23 cellular contexts compared by ENCODE assay signal in genomic region chr12:3727354-3727753, GRCh38. TPM values are rescaled to one million over a fixed set of nuclear protein-coding genes. Genes with fewer than 3 reads are reported as not detected.
DNase-seq lines count a peak whose midpoint lies in the region; ATAC-seq and TF ChIP-seq lines count a peak whose summit lies in the region.
"Had no signal": no experiment of that assay in that cellular context is flagged by ENCODE, and none has a peak within 500 bp of the region (broad histone marks: within the 10 kb centered on the region; RNA-seq: fewer than 3 reads in every experiment).

No MANE protein-coding gene starts in this region.

- in situ Hi-C loops in GM13976 (cut with MboI; ENCODE audit: low sequenced_read_pairs, unreplicated experiment): no loop called here

- no peak for DNase-seq in activated naive CD8-positive, alpha-beta T cell treated with anti-CD3 and anti-CD28 coated beads, Interleukin-2, amount 10 ng/mL, durations not matched to agents 7 days and 5 days
- DNase-seq in activated naive CD8-positive, alpha-beta T cell treated with anti-CD3 and anti-CD28 coated beads for 36 hours: no peak
- DNase-seq in choroid plexus epithelial cell (ENCODE audit: low read depth) (peak; percentile 43), activated gamma-delta T cell treated with Interleukin-2 at 50 U/mL for 16 hours (no peak), GM13976 (ENCODE audit: low spot score) (no peak)
- DNase-seq: activated T-cell treated with anti-CD3 and anti-CD28 coated beads, Interleukin-2, amount 50 U/mL, for 4 hours; DMS53; NCI-H146; NCI-H510A treated with DMSO at 0.1 percent for 48 hours; pancreas; right cardiac atrium; substantia nigra; uterus had no signal

- no peak for ATAC-seq in activated naive CD8-positive, alpha-beta T cell treated with anti-CD3 and anti-CD28 coated beads, Interleukin-2, amount 10 ng/mL, durations not matched to agents 7 days and 5 days (ENCODE audit: low read depth)
- no peak for ATAC-seq in GM18511 (IDR thresholded peaks at IDR 0.05; ENCODE audit: unreplicated experiment)
- ATAC-seq: GM23338, HepG2, left lobe of liver had no signal

- no peak overlapping the region for H3K4me3 ChIP-seq in choroid plexus epithelial cell (ENCODE audit: low read depth, low read length)
- H3K4me3 ChIP-seq: GM23338, pancreas, SJSA1, uterus had no signal

- H3K9me3 ChIP-seq in KOPT-K1 (ENCODE audit: insufficient read depth, low read length, poor library complexity, severe bottlenecking): no peaks in the 10 kb centered on the region
- H3K9me3 ChIP-seq: pancreas, SJSA1, uterus had no signal

- POLR2A ChIA-PET in activated naive CD8-positive, alpha-beta T cell treated with anti-CD3 and anti-CD28 coated beads, Interleukin-2, amount 10 ng/mL, durations not matched to agents 7 days and 5 days (lab: Charles Lee): no interaction called here

- no peaks in the 10 kb centered on the region for H3K27me3 Mint-ChIP-seq in activated naive CD8-positive, alpha-beta T cell treated with anti-CD3 and anti-CD28 coated beads, Interleukin-2, amount 10 ng/mL, durations not matched to agents 7 days and 5 days
- H3K27me3 Mint-ChIP-seq in activated naive CD8-positive, alpha-beta T cell treated with anti-CD3 and anti-CD28 coated beads for 36 hours: no peaks in the 10 kb centered on the region
- H3K27me3 Mint-ChIP-seq: activated naive CD8-positive, alpha-beta T cell had no signal

- peaks cover 28% of the 10 kb centered on the region for H3K4me1 Mint-ChIP-seq in activated naive CD8-positive, alpha-beta T cell treated with anti-CD3 and anti-CD28 coated beads, Interleukin-2, amount 10 ng/mL, durations not matched to agents 7 days and 5 days
- H3K4me1 Mint-ChIP-seq in activated naive CD8-positive, alpha-beta T cell treated with anti-CD3 and anti-CD28 coated beads for 36 hours: peaks cover 32% of the 10 kb centered on the region

- H3K36me3 ChIP-seq in KOPT-K1 (ENCODE audit: insufficient read depth, low read length): peaks cover 38% of the 10 kb centered on the region
- H3K36me3 ChIP-seq: pancreas, SJSA1, uterus had no signal

- peak overlapping the region; percentile 38 for H3K4me3 Mint-ChIP-seq in activated naive CD8-positive, alpha-beta T cell treated with anti-CD3 and anti-CD28 coated beads, Interleukin-2, amount 10 ng/mL, durations not matched to agents 7 days and 5 days
- H3K4me3 Mint-ChIP-seq in activated naive CD8-positive, alpha-beta T cell treated with anti-CD3 and anti-CD28 coated beads for 36 hours: no peak overlapping the region
- H3K4me3 Mint-ChIP-seq: activated naive CD8-positive, alpha-beta T cell; GM23338; nephron had no signal

- H3K9me3 Mint-ChIP-seq in activated naive CD8-positive, alpha-beta T cell treated with anti-CD3 and anti-CD28 coated beads, Interleukin-2, amount 10 ng/mL, durations not matched to agents 7 days and 5 days: peaks cover 17% of the 10 kb centered on the region
- peaks cover 4% of the 10 kb centered on the region for H3K9me3 Mint-ChIP-seq in activated naive CD8-positive, alpha-beta T cell treated with anti-CD3 and anti-CD28 coated beads for 36 hours
- H3K9me3 Mint-ChIP-seq: nephron had no signal

- H3K27ac Mint-ChIP-seq in activated naive CD8-positive, alpha-beta T cell treated with anti-CD3 and anti-CD28 coated beads, Interleukin-2, amount 10 ng/mL, durations not matched to agents 7 days and 5 days: no peak overlapping the region
- no peak overlapping the region for H3K27ac Mint-ChIP-seq in activated naive CD8-positive, alpha-beta T cell treated with anti-CD3 and anti-CD28 coated beads for 36 hours
- H3K27ac Mint-ChIP-seq: GM23338, nephron had no signal

- H3K36me3 Mint-ChIP-seq in activated naive CD8-positive, alpha-beta T cell treated with anti-CD3 and anti-CD28 coated beads, Interleukin-2, amount 10 ng/mL, durations not matched to agents 7 days and 5 days: peaks cover 66% of the 10 kb centered on the region
- peaks cover 69% of the 10 kb centered on the region for H3K36me3 Mint-ChIP-seq in activated naive CD8-positive, alpha-beta T cell treated with anti-CD3 and anti-CD28 coated beads for 36 hours

- no peak for TF ChIP-seq CTCF in choroid plexus epithelial cell (conservative IDR thresholded peaks at IDR 0.05; ENCODE audit: low read depth, low read length)
- no peak for TF ChIP-seq CTCF in GM13976 (IDR thresholded peaks at IDR 0.05; ENCODE audit: borderline replicate concordance, control extremely low read depth, extremely low read depth, insufficient read depth, missing control alignments)

- peak overlapping the region; percentile 78 for H3K27ac ChIP-seq in KOPT-K1 (ENCODE audit: low read depth, low read length, poor library complexity, severe bottlenecking)
- H3K27ac ChIP-seq: epithelial cell of prostate, pancreas, SJSA1, uterus had no signal

RNA-seq across cellular contexts. Expression of gene CRACR2A, which starts 25.6 kb away (rescaled TPM):
- total RNA-seq in activated naive CD8-positive, alpha-beta T cell treated with anti-CD3 and anti-CD28 coated beads, Interleukin-2, amount 10 ng/mL, durations not matched to agents 7 days and 5 days: 10 to 100 TPM; 35.3 to 36.9 TPM
- total RNA-seq in activated naive CD8-positive, alpha-beta T cell treated with anti-CD3 and anti-CD28 coated beads for 36 hours: 10 to 100 TPM; 24.5 to 26.0 TPM
- total RNA-seq: M059J had no signal
